Comparison of ENCODE assay signal across 20 cellular contexts in the genomic region with DNA sequence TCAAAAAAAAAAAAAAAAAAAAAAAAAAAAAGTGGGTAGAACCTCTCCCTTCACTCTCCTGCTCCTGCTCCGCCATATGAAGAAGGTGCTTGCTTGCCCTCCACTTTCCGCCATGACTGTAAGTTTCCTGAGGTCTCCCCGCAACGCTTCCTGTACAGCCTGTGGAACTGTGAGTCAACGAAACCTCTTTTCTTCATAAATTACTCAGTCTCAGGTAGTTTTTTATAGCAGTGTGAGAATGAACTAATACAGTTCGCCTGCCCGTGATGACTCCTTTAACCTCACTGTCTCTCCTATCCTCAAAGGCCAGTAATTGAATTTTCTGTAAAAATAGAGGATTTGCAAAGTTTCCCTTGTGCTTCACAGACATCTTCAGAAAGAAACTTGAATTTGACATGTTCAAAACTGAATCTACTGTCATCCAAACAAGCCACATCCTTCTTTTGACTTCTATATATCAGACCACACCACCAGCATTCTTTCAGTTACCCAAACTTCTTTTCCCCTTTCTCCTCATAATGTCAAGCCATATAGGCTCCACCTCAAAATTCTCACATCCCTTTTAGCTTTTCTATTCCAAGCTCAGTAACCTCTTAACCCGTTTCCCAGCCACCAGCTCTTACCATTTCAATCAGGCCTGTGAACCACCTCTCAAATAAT. TPM values are rescaled to one million over a fixed set of nuclear protein-coding genes. Genes with fewer than 3 reads are reported as not detected.
A peak's percentile ranks its signal among the peaks of the same experiment; 100 is the strongest.
DNase-seq lines count a peak whose midpoint lies in the region; ATAC-seq lines count a peak whose summit lies in the region.
"Had no signal": no experiment of that assay in that cellular context is flagged by ENCODE, and none has a peak within 500 bp of the region (broad histone marks: within the 10 kb centered on the region; RNA-seq: fewer than 3 reads in every experiment).

No MANE protein-coding gene starts in this region.

- H3K36me3 Mint-ChIP-seq in activated T-cell treated with anti-CD3 and anti-CD28 coated beads, Interleukin-2, amount 50 U/mL, for 72 hours (ENCODE audit: insufficient read depth in 2 of 2): peaks cover 0 to 1% of the 10 kb centered on the region in 2 donors
- no peaks in the 10 kb centered on the region for H3K36me3 Mint-ChIP-seq in activated T-cell treated with anti-CD3 and anti-CD28 coated beads, Interleukin-2, amount 50 U/mL, for 4 hours (ENCODE audit: insufficient read depth)
- H3K36me3 Mint-ChIP-seq in stimulated activated naive B cell treated with anti-CD40 and anti-IgM and Interleukin-4, amounts not matched to agents 10 μg/mL and 1 μg/mL and 100 μg/mL, for 72 hours: peaks cover 3 to 7% of the 10 kb centered on the region in 2 donors

- H3K27me3 Mint-ChIP-seq in activated T-cell treated with anti-CD3 and anti-CD28 coated beads, Interleukin-2, amount 50 U/mL, for 72 hours (ENCODE audit: low read depth): no peaks in the 10 kb centered on the region
- H3K27me3 Mint-ChIP-seq in activated T-cell treated with anti-CD3 and anti-CD28 coated beads, Interleukin-2, amount 50 U/mL, for 4 hours (ENCODE audit: low read depth): no peaks in the 10 kb centered on the region
- H3K27me3 Mint-ChIP-seq in stimulated activated naive B cell treated with anti-CD40 and anti-IgM and Interleukin-4, amounts not matched to agents 10 μg/mL and 1 μg/mL and 100 μg/mL, for 72 hours: peaks cover 0 to 4% of the 10 kb centered on the region in 2 donors

- H3K4me1 Mint-ChIP-seq in activated T-cell treated with anti-CD3 and anti-CD28 coated beads, Interleukin-2, amount 50 U/mL, for 72 hours (ENCODE audit: low read depth): no peaks in the 10 kb centered on the region
- H3K4me1 Mint-ChIP-seq in activated T-cell treated with anti-CD3 and anti-CD28 coated beads, Interleukin-2, amount 50 U/mL, for 4 hours (ENCODE audit: low read depth): no peaks in the 10 kb centered on the region
- H3K4me1 Mint-ChIP-seq in stimulated activated naive B cell treated with anti-CD40 and anti-IgM and Interleukin-4, amounts not matched to agents 10 μg/mL and 1 μg/mL and 100 μg/mL, for 72 hours: peaks cover 4 to 13% of the 10 kb centered on the region in 2 donors

- peaks cover 6 to 9% of the 10 kb centered on the region in 2 donors for H3K9me3 Mint-ChIP-seq in activated T-cell treated with anti-CD3 and anti-CD28 coated beads, Interleukin-2, amount 50 U/mL, for 72 hours
- peaks cover 6% of the 10 kb centered on the region for H3K9me3 Mint-ChIP-seq in activated T-cell treated with anti-CD3 and anti-CD28 coated beads, Interleukin-2, amount 50 U/mL, for 4 hours
- H3K9me3 Mint-ChIP-seq in stimulated activated naive B cell treated with anti-CD40 and anti-IgM and Interleukin-4, amounts not matched to agents 10 μg/mL and 1 μg/mL and 100 μg/mL, for 72 hours: peaks cover 9 to 10% of the 10 kb centered on the region in 2 donors

- peak; percentile 36 to 63 for ATAC-seq in activated T-cell treated with anti-CD3 and anti-CD28 coated beads, Interleukin-2, amount 50 U/mL, for 72 hours (replicated peaks in 1 of 2)
- ATAC-seq in activated T-cell treated with anti-CD3 and anti-CD28 coated beads, Interleukin-2, amount 50 U/mL, for 4 hours: no peak
- ATAC-seq in GM21723 (IDR thresholded peaks at IDR 0.05; ENCODE audit: unreplicated experiment) (peak; percentile 70), HG03565 (IDR thresholded peaks at IDR 0.05; ENCODE audit: unreplicated experiment) (peak; percentile 50), HG02623 (IDR thresholded peaks at IDR 0.05; ENCODE audit: unreplicated experiment) (no peak)
- peak; percentile 94 to 95 for ATAC-seq in stimulated activated naive B cell treated with anti-CD40 and anti-IgM and Interleukin-4, amounts not matched to agents 10 μg/mL and 1 μg/mL and 100 μg/mL, for 72 hours (replicated peaks)
- ATAC-seq: A549 had no signal

- peak overlapping the region; percentile 5 for H3K27ac Mint-ChIP-seq in activated T-cell treated with anti-CD3 and anti-CD28 coated beads, Interleukin-2, amount 50 U/mL, for 72 hours
- peak overlapping the region; percentile 65 for H3K27ac Mint-ChIP-seq in stimulated activated naive B cell treated with anti-CD40 and anti-IgM and Interleukin-4, amounts not matched to agents 10 μg/mL and 1 μg/mL and 100 μg/mL, for 72 hours

- peak; percentile 1 to 13 for DNase-seq in activated T-cell treated with anti-CD3 and anti-CD28 coated beads, Interleukin-2, amount 50 U/mL, for 72 hours
- DNase-seq in activated T-cell treated with anti-CD3 and anti-CD28 coated beads, Interleukin-2, amount 50 U/mL, for 4 hours: no peak
- no peak for DNase-seq in stimulated activated naive B cell treated with anti-CD40 and anti-IgM and Interleukin-4, amounts not matched to agents 10 μg/mL and 1 μg/mL and 100 μg/mL, for 72 hours
- no peak for DNase-seq in mesenteric fat pad (ENCODE audit: low spot score)
- DNase-seq in NCI-H1048 (lab: John Stamatoyannopoulos, UW): no peak
- DNase-seq: COR-L47, DMS53, HCEC 1CT, IMR-90, Kasumi-1, NCI-H1417 treated with DMSO at 0.1 percent for 48 hours, NCI-H2081, NCI-H510A treated with DMSO at 0.1 percent for 48 hours, OCI-M1, RPMI8226, SJCRH30 had no signal

- no peak overlapping the region for H3K4me3 Mint-ChIP-seq in activated T-cell treated with anti-CD3 and anti-CD28 coated beads, Interleukin-2, amount 50 U/mL, for 72 hours
- H3K4me3 Mint-ChIP-seq in activated T-cell treated with anti-CD3 and anti-CD28 coated beads, Interleukin-2, amount 50 U/mL, for 4 hours: no peak overlapping the region
- H3K4me3 Mint-ChIP-seq in stimulated activated naive B cell treated with anti-CD40 and anti-IgM and Interleukin-4, amounts not matched to agents 10 μg/mL and 1 μg/mL and 100 μg/mL, for 72 hours: peak overlapping the region; percentile 51 to 53

RNA-seq across cellular contexts. Expression of a gene that starts 44.3 kb away (rescaled TPM):
- 1 to 10 TPM; 1.7 to 2.4 TPM for total RNA-seq in activated T-cell treated with anti-CD3 and anti-CD28 coated beads, Interleukin-2, amount 50 U/mL, for 72 hours
- under 1 TPM; 0.22 to 0.55 (median 0.30) TPM for total RNA-seq in activated T-cell treated with anti-CD3 and anti-CD28 coated beads, Interleukin-2, amount 50 U/mL, for 4 hours
- total RNA-seq in mesenteric fat pad: 4.3 TPM
- total RNA-seq: IMR-90 had no signal

Comparison
In these comparisons a context has a peak if more than half of its experiments do, and no peak if none do; other contexts are left out.
1. ATAC-seq: peak in activated T-cell treated with anti-CD3 and anti-CD28 coated beads, Interleukin-2, amount 50 U/mL, for 72 hours (2 of 2), GM21723 (single experiment), HG03565 (single experiment) and stimulated activated naive B cell treated with anti-CD40 and anti-IgM and Interleukin-4, amounts not matched to agents 10 μg/mL and 1 μg/mL and 100 μg/mL, for 72 hours (2 of 2); none in activated T-cell treated with anti-CD3 and anti-CD28 coated beads, Interleukin-2, amount 50 U/mL, for 4 hours (0 of 2) and HG02623 (single experiment).
2. DNase-seq: peak in activated T-cell treated with anti-CD3 and anti-CD28 coated beads, Interleukin-2, amount 50 U/mL, for 72 hours (2 of 2); none in activated T-cell treated with anti-CD3 and anti-CD28 coated beads, Interleukin-2, amount 50 U/mL, for 4 hours (single experiment), stimulated activated naive B cell treated with anti-CD40 and anti-IgM and Interleukin-4, amounts not matched to agents 10 μg/mL and 1 μg/mL and 100 μg/mL, for 72 hours (single experiment), mesenteric fat pad (single experiment) and NCI-H1048 (single experiment).
3. H3K4me3 Mint-ChIP-seq: peak in stimulated activated naive B cell treated with anti-CD40 and anti-IgM and Interleukin-4, amounts not matched to agents 10 μg/mL and 1 μg/mL and 100 μg/mL, for 72 hours (2 of 2); none in activated T-cell treated with anti-CD3 and anti-CD28 coated beads, Interleukin-2, amount 50 U/mL, for 72 hours (0 of 2) and activated T-cell treated with anti-CD3 and anti-CD28 coated beads, Interleukin-2, amount 50 U/mL, for 4 hours (single experiment).